ENCODE assay signal across 8 cellular contexts in the genomic region with DNA sequence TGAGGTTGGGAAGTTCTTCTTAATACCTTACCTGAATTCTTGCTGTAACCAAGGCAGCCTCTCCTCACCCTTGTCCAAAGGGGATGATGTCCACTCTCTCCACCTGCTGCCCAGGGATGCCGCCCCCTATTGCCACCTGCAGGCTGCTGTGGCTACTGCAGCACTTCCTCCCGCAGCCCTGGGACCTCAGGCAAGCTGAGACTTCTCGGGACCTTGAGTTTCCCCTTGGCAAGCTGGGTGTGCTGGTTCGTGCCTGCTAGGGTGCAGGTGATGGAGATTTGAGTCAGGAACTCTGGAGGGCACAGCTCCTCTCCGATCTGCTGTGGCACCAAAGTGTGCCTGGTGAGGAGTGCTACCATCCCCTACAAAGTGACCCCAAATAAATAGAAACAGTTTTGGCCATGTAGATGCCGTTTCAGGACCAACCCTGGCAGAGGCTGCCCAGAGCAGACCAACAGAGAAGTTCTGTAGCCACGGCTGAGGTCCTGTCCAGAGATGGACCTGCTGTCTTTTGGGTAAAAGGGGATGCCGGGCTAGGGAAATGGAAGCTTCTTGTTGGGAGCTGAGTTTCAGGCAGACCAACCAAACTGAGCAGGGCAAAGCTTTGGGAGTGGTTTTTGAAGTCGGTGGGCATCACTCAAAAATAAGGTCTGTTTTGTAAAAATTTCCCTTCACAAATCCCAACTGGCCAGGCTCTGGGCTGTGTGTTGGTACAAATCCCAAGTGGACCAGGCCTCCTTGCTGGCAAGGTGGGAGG. TPM values are rescaled to one million over a fixed set of nuclear protein-coding genes. Genes with fewer than 3 reads are reported as not detected.
DNase-seq lines count a peak whose midpoint lies in the region; ATAC-seq and TF ChIP-seq lines count a peak whose summit lies in the region.

No MANE protein-coding gene starts in this region.

- no peaks in the 10 kb centered on the region for H3K9me3 ChIP-seq in naive thymus-derived CD4-positive, alpha-beta T cell (ENCODE audit: control insufficient read depth in 2 of 3, low read length in 3 of 3)

- H3K27me3 Mint-ChIP-seq in naive thymus-derived CD4-positive, alpha-beta T cell = no peaks in the 10 kb centered on the region

- H3K27ac ChIP-seq in naive thymus-derived CD4-positive, alpha-beta T cell (ENCODE audit: low read depth, low read length) = no peak overlapping the region

- POLR2A ChIA-PET in naive thymus-derived CD4-positive, alpha-beta T cell (lab: Charles Lee) = interaction anchor here (1.1 kb wide), 1 partner anchor 12 kb away, joined by 4 read pairs; no protein-coding TSS in a partner anchor

- TF ChIP-seq CTCF in LNCAP (IDR thresholded peaks at IDR 0.05) = peak; percentile 63
- TF ChIP-seq CTCF in epithelial cell of esophagus (IDR thresholded peaks at IDR 0.05; ENCODE audit: insufficient read depth, low read depth, low read length, missing control alignments) = peak; percentile 84

- no peak overlapping the region for H3K4me3 Mint-ChIP-seq in naive thymus-derived CD4-positive, alpha-beta T cell

- intact Hi-C loops in naive thymus-derived CD4-positive, alpha-beta T cell (cut with micrococcal nuclease) = loop anchor here (1.0 to 2.0 kb wide), 2 partner anchors 50 kb away; no protein-coding TSS in a partner anchor

- H3K4me1 ChIP-seq in naive thymus-derived CD4-positive, alpha-beta T cell (ENCODE audit: control insufficient read depth in 2 of 2, insufficient read depth in 2 of 2, low read length in 2 of 2) = peaks cover 0 to 24% of the 10 kb centered on the region in 2 donors

- no peaks in the 10 kb centered on the region for H3K27me3 ChIP-seq in naive thymus-derived CD4-positive, alpha-beta T cell (ENCODE audit: control insufficient read depth in 2 of 2, insufficient read depth in 2 of 2, low read length in 2 of 2)

- ATAC-seq in naive thymus-derived CD4-positive, alpha-beta T cell = peak; percentile 66

- H3K4me3 ChIP-seq in epithelial cell of esophagus (ENCODE audit: low read length) = no peak overlapping the region
- no peak overlapping the region for H3K4me3 ChIP-seq in naive thymus-derived CD4-positive, alpha-beta T cell (ENCODE audit: low read length)

- H3K36me3 ChIP-seq in naive thymus-derived CD4-positive, alpha-beta T cell (ENCODE audit: control insufficient read depth in 2 of 3, insufficient read depth in 3 of 3, low read length in 3 of 3) = peaks cover 0 to 29% (median 20%) of the 10 kb centered on the region in 3 experiments

- H3K4me1 Mint-ChIP-seq in naive thymus-derived CD4-positive, alpha-beta T cell = peaks cover 9 to 40% (median 18%) of the 10 kb centered on the region in 7 donors

- CTCF ChIA-PET in naive thymus-derived CD4-positive, alpha-beta T cell (lab: Charles Lee) = interaction anchor here (0.7 to 1.3 kb wide), 4 partner anchors 29 to 66 kb away, joined by 3 to 5 read pairs (median 4); no protein-coding TSS in a partner anchor

- peak overlapping the region in 3 of 9 donors; percentile 66 to 74 (median 69) for H3K27ac Mint-ChIP-seq in naive thymus-derived CD4-positive, alpha-beta T cell

- DNase-seq in GM03348 (ENCODE audit: low spot score) (peak; percentile 87), epithelial cell of esophagus (ENCODE audit: low read depth) (peak; percentile 49), SK-N-DZ (ENCODE audit: low spot score) (no peak), NCI-H128 (lab: John Stamatoyannopoulos, UW; ENCODE audit: unreplicated experiment) (no peak), A172 (ENCODE audit: low spot score) (no peak)
- DNase-seq in activated CD4-positive, alpha-beta T cell treated with anti-CD3 and anti-CD28 coated beads for 48 hours = peak; percentile 71
- DNase-seq in naive thymus-derived CD4-positive, alpha-beta T cell = peak in 4 of 9 donors; percentile 24 to 51 (median 28)

- peaks cover 0 to 2% (median 0%) of the 10 kb centered on the region in 11 donors for H3K9me3 Mint-ChIP-seq in naive thymus-derived CD4-positive, alpha-beta T cell

- H3K36me3 Mint-ChIP-seq in naive thymus-derived CD4-positive, alpha-beta T cell = peaks cover 0 to 14% (median 10%) of the 10 kb centered on the region in 5 donors

RNA-seq across cellular contexts. Expression of a gene that starts 31.7 kb away (rescaled TPM):
- total RNA-seq in naive thymus-derived CD4-positive, alpha-beta T cell = 100 to 1,000 TPM in 2 of 5 experiments, 10 to 100 TPM in 3; 71.4 to 135 (median 96.9) TPM
- polyA plus RNA-seq in naive thymus-derived CD4-positive, alpha-beta T cell = 10 to 100 TPM; 14.2 to 25.8 TPM
- 0.05 TPM in 1 of 2 replicates, not detected in the other for polyA plus RNA-seq in SK-N-DZ (2014; cell fraction: cytosol; rRNA removed)
- polyA plus RNA-seq in SK-N-DZ (2014; cell fraction: nucleus; rRNA removed) = not detected in 2 replicates
- not detected in 2 replicates for total RNA-seq in A172 (2014; rRNA removed; shearing (Covaris generic))

Comparison
In these comparisons a context has a peak if more than half of its experiments do, and no peak if none do; other contexts are left out.
1. DNase-seq: peak in GM03348 (single experiment), activated CD4-positive, alpha-beta T cell treated with anti-CD3 and anti-CD28 coated beads for 48 hours (single experiment) and epithelial cell of esophagus (single experiment); none in SK-N-DZ (single experiment), NCI-H128 (single experiment) and A172 (single experiment).
2. RNA of a gene that starts 31.7 kb away (total RNA-seq): 71.4 to 135 TPM in naive thymus-derived CD4-positive, alpha-beta T cell; not detected in A172; every median in the first group is over 10 times any median in the second.